ENCODE assay signal across 1 cellular context in genomic region chr16:57361384-57361783, GRCh38.
TF ChIP-seq lines count a peak whose summit lies in the region.

No MANE protein-coding gene starts in this region.

TF ChIP-seq in GM12878, 131 proteins besides CTCF, POLR2A, EP300 and RAD21:
- TF ChIP-seq, protein P1, sequence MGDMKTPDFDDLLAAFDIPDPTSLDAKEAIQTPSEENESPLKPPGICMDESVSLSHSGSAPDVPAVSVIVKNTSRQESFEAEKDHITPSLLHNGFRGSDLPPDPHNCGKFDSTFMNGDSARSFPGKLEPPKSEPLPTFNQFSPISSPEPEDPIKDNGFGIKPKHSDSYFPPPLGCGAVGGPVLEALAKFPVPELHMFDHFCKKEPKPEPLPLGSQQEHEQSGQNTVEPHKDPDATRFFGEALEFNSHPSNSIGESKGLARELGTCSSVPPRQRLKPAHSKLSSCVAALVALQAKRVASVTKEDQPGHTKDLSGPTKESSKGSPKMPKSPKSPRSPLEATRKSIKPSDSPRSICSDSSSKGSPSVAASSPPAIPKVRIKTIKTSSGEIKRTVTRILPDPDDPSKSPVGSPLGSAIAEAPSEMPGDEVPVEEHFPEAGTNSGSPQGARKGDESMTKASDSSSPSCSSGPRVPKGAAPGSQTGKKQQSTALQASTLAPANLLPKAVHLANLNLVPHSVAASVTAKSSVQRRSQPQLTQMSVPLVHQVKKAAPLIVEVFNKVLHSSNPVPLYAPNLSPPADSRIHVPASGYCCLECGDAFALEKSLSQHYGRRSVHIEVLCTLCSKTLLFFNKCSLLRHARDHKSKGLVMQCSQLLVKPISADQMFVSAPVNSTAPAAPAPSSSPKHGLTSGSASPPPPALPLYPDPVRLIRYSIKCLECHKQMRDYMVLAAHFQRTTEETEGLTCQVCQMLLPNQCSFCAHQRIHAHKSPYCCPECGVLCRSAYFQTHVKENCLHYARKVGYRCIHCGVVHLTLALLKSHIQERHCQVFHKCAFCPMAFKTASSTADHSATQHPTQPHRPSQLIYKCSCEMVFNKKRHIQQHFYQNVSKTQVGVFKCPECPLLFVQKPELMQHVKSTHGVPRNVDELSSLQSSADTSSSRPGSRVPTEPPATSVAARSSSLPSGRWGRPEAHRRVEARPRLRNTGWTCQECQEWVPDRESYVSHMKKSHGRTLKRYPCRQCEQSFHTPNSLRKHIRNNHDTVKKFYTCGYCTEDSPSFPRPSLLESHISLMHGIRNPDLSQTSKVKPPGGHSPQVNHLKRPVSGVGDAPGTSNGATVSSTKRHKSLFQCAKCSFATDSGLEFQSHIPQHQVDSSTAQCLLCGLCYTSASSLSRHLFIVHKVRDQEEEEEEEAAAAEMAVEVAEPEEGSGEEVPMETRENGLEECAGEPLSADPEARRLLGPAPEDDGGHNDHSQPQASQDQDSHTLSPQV (IDR thresholded peaks at IDR 0.05): no peak
- TF ChIP-seq, protein P2, sequence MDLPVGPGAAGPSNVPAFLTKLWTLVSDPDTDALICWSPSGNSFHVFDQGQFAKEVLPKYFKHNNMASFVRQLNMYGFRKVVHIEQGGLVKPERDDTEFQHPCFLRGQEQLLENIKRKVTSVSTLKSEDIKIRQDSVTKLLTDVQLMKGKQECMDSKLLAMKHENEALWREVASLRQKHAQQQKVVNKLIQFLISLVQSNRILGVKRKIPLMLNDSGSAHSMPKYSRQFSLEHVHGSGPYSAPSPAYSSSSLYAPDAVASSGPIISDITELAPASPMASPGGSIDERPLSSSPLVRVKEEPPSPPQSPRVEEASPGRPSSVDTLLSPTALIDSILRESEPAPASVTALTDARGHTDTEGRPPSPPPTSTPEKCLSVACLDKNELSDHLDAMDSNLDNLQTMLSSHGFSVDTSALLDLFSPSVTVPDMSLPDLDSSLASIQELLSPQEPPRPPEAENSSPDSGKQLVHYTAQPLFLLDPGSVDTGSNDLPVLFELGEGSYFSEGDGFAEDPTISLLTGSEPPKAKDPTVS (IDR thresholded peaks at IDR 0.05; ENCODE audit: low read depth, low read length): no peak
- TF ChIP-seq CBX5 (IDR thresholded peaks at IDR 0.05; ENCODE audit: low read depth) (no peak), SMAD5 (IDR thresholded peaks at IDR 0.05; ENCODE audit: low read depth) (no peak), BMI1 (IDR thresholded peaks at IDR 0.05; ENCODE audit: borderline replicate concordance) (no peak), ETV6 (conservative IDR thresholded peaks at IDR 0.05 in 1 of 2, IDR thresholded peaks at IDR 0.05 in 1 of 2; ENCODE audit: borderline replicate concordance in 1 of 2, low read depth in 1 of 2) (no peak), JUNB (IDR thresholded peaks at IDR 0.05) (no peak)
- TF ChIP-seq, protein P3, sequence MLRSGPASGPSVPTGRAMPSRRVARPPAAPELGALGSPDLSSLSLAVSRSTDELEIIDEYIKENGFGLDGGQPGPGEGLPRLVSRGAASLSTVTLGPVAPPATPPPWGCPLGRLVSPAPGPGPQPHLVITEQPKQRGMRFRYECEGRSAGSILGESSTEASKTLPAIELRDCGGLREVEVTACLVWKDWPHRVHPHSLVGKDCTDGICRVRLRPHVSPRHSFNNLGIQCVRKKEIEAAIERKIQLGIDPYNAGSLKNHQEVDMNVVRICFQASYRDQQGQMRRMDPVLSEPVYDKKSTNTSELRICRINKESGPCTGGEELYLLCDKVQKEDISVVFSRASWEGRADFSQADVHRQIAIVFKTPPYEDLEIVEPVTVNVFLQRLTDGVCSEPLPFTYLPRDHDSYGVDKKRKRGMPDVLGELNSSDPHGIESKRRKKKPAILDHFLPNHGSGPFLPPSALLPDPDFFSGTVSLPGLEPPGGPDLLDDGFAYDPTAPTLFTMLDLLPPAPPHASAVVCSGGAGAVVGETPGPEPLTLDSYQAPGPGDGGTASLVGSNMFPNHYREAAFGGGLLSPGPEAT (IDR thresholded peaks at IDR 0.05; ENCODE audit: low read depth): no peak
